Comparison of ENCODE assay signal across 16 cellular contexts in genomic region chr19:839146-839872, GRCh38. TPM values are rescaled to one million over a fixed set of nuclear protein-coding genes. Genes with fewer than 3 reads are reported as not detected.
A peak's percentile ranks its signal among the peaks of the same experiment; 100 is the strongest.
DNase-seq lines count a peak whose midpoint lies in the region; TF ChIP-seq lines count a peak whose summit lies in the region.
"Had no signal": no experiment of that assay in that cellular context is flagged by ENCODE, and none has a peak within 500 bp of the region (broad histone marks: within the 10 kb centered on the region; RNA-seq: fewer than 3 reads in every experiment).

No MANE protein-coding gene starts in this region.

- H3K27me3 ChIP-seq in mammary epithelial cell (ENCODE audit: insufficient read depth, low read length) (peaks cover 10% of the 10 kb centered on the region), mesenchymal stem cell (ENCODE audit: control insufficient read depth in 1 of 2, insufficient read depth in 1 of 2, low read length in 2 of 2) (peaks cover 14 to 55% of the 10 kb centered on the region in 2 experiments), brain microvascular endothelial cell (replicated peaks) (peaks cover 15% of the 10 kb centered on the region)

- BruUV-seq in MCF 10A (replicated peaks; lab: Mats Ljungman, UMichigan) (no TSS peak), mammary epithelial cell (replicated peaks; lab: Mats Ljungman, UMichigan) (no TSS peak)

- in situ Hi-C loops in mammary epithelial cell (cut with MboI; ENCODE audit: low sequenced_read_pairs in 2 of 2) (no loop called here), brain microvascular endothelial cell (cut with HindIII; ENCODE audit: low pct_ligation_motif_present, low sequenced_read_pairs) (no loop called here)

- dilution Hi-C loops in mammary epithelial cell (cut with HindIII; ENCODE audit: low sequenced_read_pairs) = no loop called here

- no peak overlapping the region for H3K4me3 Mint-ChIP-seq in MCF 10A (ENCODE audit: unreplicated experiment)
- H3K4me3 Mint-ChIP-seq: H9 had no signal

- no peak overlapping the region for H3K18ac ChIP-seq in mesenchymal stem cell (ENCODE audit: low read depth in 1 of 2, low read length in 2 of 2)

- H2BK5ac ChIP-seq in mesenchymal stem cell (ENCODE audit: low read depth, low read length, poor library complexity, severe bottlenecking) = no peak overlapping the region

- intact Hi-C loops in MCF 10A (cut with micrococcal nuclease) (no loop called here), mammary epithelial cell (cut with micrococcal nuclease) (no loop called here)

- H3K36me3 ChIP-seq in mammary epithelial cell (ENCODE audit: insufficient read depth, low read length) = no peaks in the 10 kb centered on the region
- peaks cover 0 to 6% of the 10 kb centered on the region in 2 experiments for H3K36me3 ChIP-seq in mesenchymal stem cell (ENCODE audit: control insufficient read depth in 1 of 2, insufficient read depth in 2 of 2, low read depth in 1 of 2, low read length in 2 of 2)
- H3K36me3 ChIP-seq in brain microvascular endothelial cell (replicated peaks) = no peaks in the 10 kb centered on the region

- H3K9me3 Mint-ChIP-seq in MCF 10A (ENCODE audit: unreplicated experiment) = peaks cover 7% of the 10 kb centered on the region

- H4K91ac ChIP-seq in mesenchymal stem cell (ENCODE audit: low read length) = peak overlapping the region; percentile 27

- H3K36me3 Mint-ChIP-seq in MCF 10A (ENCODE audit: insufficient read depth, unreplicated experiment) = no peaks in the 10 kb centered on the region

- TF ChIP-seq CTCF in MCF 10A (IDR thresholded peaks at IDR 0.05; ENCODE audit: unreplicated experiment) (no peak), mammary epithelial cell (conservative IDR thresholded peaks at IDR 0.05 in 1 of 2, IDR thresholded peaks at IDR 0.05 in 1 of 2; ENCODE audit: extremely low read depth in 1 of 2, insufficient read depth in 1 of 2, low read depth in 1 of 2, low read length in 2 of 2) (no peak), brain microvascular endothelial cell (IDR thresholded peaks at IDR 0.05; ENCODE audit: low read depth, low read length, missing control alignments) (no peak)

- no peak overlapping the region for H3K23ac ChIP-seq in mesenchymal stem cell (ENCODE audit: low read length in 2 of 2)

- WGBS in mammary epithelial cell (ENCODE audit: low coverage, missing lambda C conversion rate) = 76% methylated on average over 9 of the region's 19 CpGs
- WGBS in mesenchymal stem cell = 72% methylated on average over 18 of the region's 19 CpGs

- H2AK5ac ChIP-seq in mesenchymal stem cell (ENCODE audit: low read length, severe bottlenecking) = no peak overlapping the region

- H3K4me1 ChIP-seq in mammary epithelial cell (ENCODE audit: insufficient read depth, low read length) = peaks cover 9% of the 10 kb centered on the region
- peaks cover 10% of the 10 kb centered on the region for H3K4me1 ChIP-seq in mesenchymal stem cell (ENCODE audit: control insufficient read depth, insufficient read depth, low read depth, low read length)

- H3K27ac Mint-ChIP-seq in MCF 10A (ENCODE audit: low read depth, unreplicated experiment) = peak overlapping the region; percentile 51
- H3K27ac Mint-ChIP-seq: H9 had no signal

- POLR2A ChIA-PET in MCF 10A (lab: Yijun Ruan, JAX) = interaction anchor here (0.8 kb wide), 1 partner anchor 12 kb away, joined by 3 read pairs; no protein-coding TSS in a partner anchor

- no peak overlapping the region for H4K8ac ChIP-seq in mesenchymal stem cell (ENCODE audit: low read length)

- no peak for DNase-seq in MCF 10A (ENCODE audit: unreplicated experiment)
- no peak for DNase-seq in mammary epithelial cell
- DNase-seq in MV-4-11 (lab: John Stamatoyannopoulos, UW) = peak; percentile 52
- DNase-seq in mesenchymal stem cell = no peak
- no peak for DNase-seq in brain microvascular endothelial cell
- DNase-seq in DMS79 (lab: John Stamatoyannopoulos, UW) = no peak
- DNase-seq: H9; NCI-H1092 treated with DMSO at 0.1 percent for 48 hours; NCI-H1694 treated with DMSO at 0.1 percent for 48 hours; NCI-H69; NK-92 treated with Interleukin-12 subunit alpha and Interleukin-12 subunit beta, amount 100 ng/mL, for 24 hours; SK-N-SH had no signal

- no peak overlapping the region for H3K4ac ChIP-seq in mesenchymal stem cell (ENCODE audit: low read depth in 1 of 2, low read length in 2 of 2)

- H3K9ac ChIP-seq in mammary epithelial cell (ENCODE audit: insufficient read depth, low read length) (no peak overlapping the region), mesenchymal stem cell (ENCODE audit: low read length) (no peak overlapping the region)
- H3K9ac ChIP-seq: SK-N-SH had no signal

- H3K4me3 ChIP-seq in mammary epithelial cell (replicated peaks in 1 of 3; ENCODE audit: insufficient read depth in 1 of 3, low read depth in 2 of 3, low read length in 3 of 3) (no peak overlapping the region), mesenchymal stem cell (ENCODE audit: insufficient read depth in 1 of 2, low read depth in 1 of 2, low read length in 2 of 2) (no peak overlapping the region), brain microvascular endothelial cell (ENCODE audit: low read depth, low read length) (no peak overlapping the region)

- H3K4me1 Mint-ChIP-seq in MCF 10A (ENCODE audit: insufficient read depth, unreplicated experiment) = peaks cover 6% of the 10 kb centered on the region
- H3K4me1 Mint-ChIP-seq: H9 had no signal

- no peak overlapping the region for H2BK12ac ChIP-seq in mesenchymal stem cell (ENCODE audit: low read length in 2 of 2)

- no peak overlapping the region for H2BK120ac ChIP-seq in mesenchymal stem cell (ENCODE audit: low read depth, low read length)

- no peaks in the 10 kb centered on the region for H3K79me2 ChIP-seq in mammary epithelial cell (ENCODE audit: insufficient read depth, low read length)

- H2AFZ ChIP-seq in mammary epithelial cell (ENCODE audit: low read depth, low read length) = no peak overlapping the region
- H2AFZ ChIP-seq in mesenchymal stem cell (ENCODE audit: low read depth, low read length) = no peak overlapping the region

- H3K27ac ChIP-seq in mammary epithelial cell (ENCODE audit: insufficient read depth, low read depth, low read length) = no peak overlapping the region
- no peak overlapping the region for H3K27ac ChIP-seq in mesenchymal stem cell (ENCODE audit: low read length, poor library complexity, severe bottlenecking)
- no peak overlapping the region for H3K27ac ChIP-seq in brain microvascular endothelial cell
- H3K27ac ChIP-seq: RWPE1 had no signal

- no peak overlapping the region for H3K14ac ChIP-seq in mesenchymal stem cell (ENCODE audit: low read length in 2 of 2)

- H3K27me3 Mint-ChIP-seq in MCF 10A (ENCODE audit: insufficient read depth, unreplicated experiment) = peaks cover 28% of the 10 kb centered on the region

- H4K20me1 ChIP-seq in mammary epithelial cell (ENCODE audit: insufficient read depth, low read length) = no peaks in the 10 kb centered on the region

- H2BK15ac ChIP-seq in mesenchymal stem cell (ENCODE audit: low read depth, poor library complexity, severe bottlenecking) = peak overlapping the region; percentile 48

- H3K4me2 ChIP-seq in mammary epithelial cell (ENCODE audit: insufficient read depth, low read depth, low read length) (no peak overlapping the region), mesenchymal stem cell (ENCODE audit: low read length, poor library complexity, severe bottlenecking) (no peak overlapping the region)
- H3K4me2 ChIP-seq: SK-N-SH had no signal

- H3K79me1 ChIP-seq in mesenchymal stem cell (replicated peaks; ENCODE audit: low read length, poor library complexity, severe bottlenecking) = no peaks in the 10 kb centered on the region

- CTCF ChIA-PET in MCF 10A (lab: Yijun Ruan, JAX) (interaction anchor here (0.6 kb wide), 2 partner anchors 57 to 125 kb away, joined by 3 to 6 read pairs; no protein-coding TSS in a partner anchor), mammary epithelial cell (lab: Charles Lee; ENCODE audit: low non-redundant PET) (no interaction called here)

- H3K9me3 ChIP-seq in mammary epithelial cell (replicated peaks; ENCODE audit: insufficient read depth, low read length) (no peaks in the 10 kb centered on the region), mesenchymal stem cell (ENCODE audit: control insufficient read depth, low read length) (no peaks in the 10 kb centered on the region)
- H3K9me3 ChIP-seq: SK-N-SH had no signal

RNA-seq across cellular contexts. Expression of gene PRTN3, which starts 1.5 kb away (rescaled TPM):
- total RNA-seq in MCF 10A (2022) = not detected in 2 replicates
- not detected for total RNA-seq in mammary epithelial cell
- not detected for polyA plus RNA-seq in mammary epithelial cell
- not detected for polyA minus RNA-seq in mammary epithelial cell
- 0.07 TPM for polyA plus RNA-seq in mesenchymal stem cell (2013, experiment 1 of 2)
- polyA plus RNA-seq in mesenchymal stem cell (2013, experiment 2 of 2) = 0.04 TPM
- total RNA-seq: G401 had no signal
- polyA plus RNA-seq: CD14-positive monocyte, SK-N-SH had no signal

RNA-seq across cellular contexts. Expression of gene AZU1, which starts 11.7 kb away (rescaled TPM):
- not detected in 2 replicates for total RNA-seq in MCF 10A (2022)
- not detected for total RNA-seq in mammary epithelial cell
- not detected for polyA plus RNA-seq in mammary epithelial cell
- polyA minus RNA-seq in mammary epithelial cell = not detected
- polyA plus RNA-seq in mesenchymal stem cell (2013, experiment 1 of 2) = 0.15 TPM
- 0.05 TPM for polyA plus RNA-seq in mesenchymal stem cell (2013, experiment 2 of 2)
- total RNA-seq: A172, G401 had no signal

RNA-seq across cellular contexts. Expression of gene ELANE, which starts 12.8 kb away (rescaled TPM):
- total RNA-seq in MCF 10A (2022) (not detected in 2 replicates), mammary epithelial cell (not detected)
- not detected for polyA plus RNA-seq in mammary epithelial cell
- polyA minus RNA-seq in mammary epithelial cell = not detected
- not detected for polyA plus RNA-seq in mesenchymal stem cell (2013, experiment 1 of 2)
- 0.11 TPM for polyA plus RNA-seq in mesenchymal stem cell (2013, experiment 2 of 2)
- total RNA-seq: A172, G401, H9 had no signal
- polyA plus RNA-seq: SK-N-SH had no signal

RNA-seq across cellular contexts. Expression of gene PLPPR3, which starts 17.6 kb away (rescaled TPM):
- not detected in 2 replicates for total RNA-seq in MCF 10A (2022)
- total RNA-seq in mammary epithelial cell = under 1 TPM in 1 of 2 donors, not detected in 1; under 0.01 TPM
- not detected for polyA plus RNA-seq in mammary epithelial cell
- polyA minus RNA-seq in mammary epithelial cell = not detected
- 3.2 TPM for polyA plus RNA-seq in mesenchymal stem cell (2013, experiment 1 of 2)
- 2.9 TPM for polyA plus RNA-seq in mesenchymal stem cell (2013, experiment 2 of 2)
- polyA plus RNA-seq: CD14-positive monocyte had no signal

RNA-seq across cellular contexts. Expression of gene CFD, which starts 20.2 kb away (rescaled TPM):
- total RNA-seq in MCF 10A (2022) = 0.88 and 1.1 TPM in 2 replicates
- total RNA-seq in mammary epithelial cell = 1 to 10 TPM in 1 of 2 donors, under 1 TPM in 1; 0.50 to 1.3 TPM
- 1.0 TPM for polyA plus RNA-seq in mammary epithelial cell
- not detected for polyA minus RNA-seq in mammary epithelial cell
- 0.30 TPM for polyA plus RNA-seq in mesenchymal stem cell (2013, experiment 1 of 2)
- polyA plus RNA-seq in mesenchymal stem cell (2013, experiment 2 of 2) = 0.51 TPM
